16 cellular contexts compared by ENCODE assay signal in the genomic region with DNA sequence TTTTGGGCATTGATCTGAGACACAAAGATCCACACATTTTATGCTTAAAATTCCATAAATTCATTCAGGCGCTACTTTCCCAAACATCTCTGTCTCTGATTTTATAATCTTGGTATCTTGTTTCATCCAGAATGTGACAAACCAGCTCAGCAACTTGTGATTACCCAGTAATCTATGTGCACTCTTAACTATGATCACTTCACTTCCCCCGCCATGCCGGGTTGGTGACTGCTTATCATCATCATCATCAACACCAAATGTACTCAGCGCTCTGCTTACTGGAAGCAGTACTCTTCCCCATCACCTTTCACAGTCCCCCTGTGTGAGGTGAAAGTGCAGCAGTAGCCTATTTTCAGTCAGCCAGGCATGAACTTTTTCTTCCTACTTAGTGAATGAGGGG. TPM values are rescaled to one million over a fixed set of nuclear protein-coding genes. Genes with fewer than 3 reads are reported as not detected.
"Had no signal": no experiment of that assay in that cellular context is flagged by ENCODE, and none has a peak within 500 bp of the region (broad histone marks: within the 10 kb centered on the region; RNA-seq: fewer than 3 reads in every experiment).

No MANE protein-coding gene starts in this region.

- H3K36me3 Mint-ChIP-seq: activated naive CD4-positive, alpha-beta T cell treated with anti-CD3 and anti-CD28 coated beads, Interleukin-2, amount 50 U/mL, for 24 hours; naive thymus-derived CD8-positive, alpha-beta T cell had no signal

- H3K4me1 ChIP-seq: body of pancreas, esophagus muscularis mucosa, suprapubic skin had no signal

- DNase-seq: activated CD4-positive, alpha-beta T cell treated with anti-CD3 and anti-CD28 coated beads, Interleukin-2, amount 50 U/mL, for 4 hours; activated effector memory CD4-positive, alpha-beta T cell treated with Interleukin-2 at 50 U/mL for 16 hours; activated T-cell treated with anti-CD3 and anti-CD28 coated beads, Interleukin-2, amount 50 U/mL, for 1 hour; amygdala; body of pancreas; islet precursor cell; mammary epithelial cell; naive thymus-derived CD8-positive, alpha-beta T cell; stimulated activated naive CD4-positive, alpha-beta T cell treated with Interleukin-2 at 50 U/mL for 16 hours had no signal

- ATAC-seq: body of pancreas, left lobe of liver had no signal

- H3K27ac Mint-ChIP-seq: activated naive CD4-positive, alpha-beta T cell treated with anti-CD3 and anti-CD28 coated beads, Interleukin-2, amount 50 U/mL, for 24 hours; T-helper 2 cell treated with Interferon-gamma antibody and Interleukin-4, amounts not matched to agents 5 μg/mL and 100 μg/mL, for 36 hours had no signal

- H3K27me3 ChIP-seq: body of pancreas, esophagus muscularis mucosa, suprapubic skin had no signal

- H3K27ac ChIP-seq: body of pancreas, coronary artery, esophagus muscularis mucosa, suprapubic skin had no signal

- H3K9me3 ChIP-seq: body of pancreas, esophagus muscularis mucosa, suprapubic skin had no signal

- H3K36me3 ChIP-seq: esophagus muscularis mucosa, suprapubic skin had no signal

- H3K9me3 Mint-ChIP-seq: activated naive CD4-positive, alpha-beta T cell treated with anti-CD3 and anti-CD28 coated beads, Interleukin-2, amount 50 U/mL, for 24 hours; central memory CD8-positive, alpha-beta T cell; T-helper 2 cell treated with Interferon-gamma antibody and Interleukin-4, amounts not matched to agents 5 μg/mL and 100 μg/mL, for 36 hours had no signal

- H3K4me3 ChIP-seq: body of pancreas, coronary artery, esophagus muscularis mucosa, suprapubic skin had no signal

RNA-seq across cellular contexts. Expression of a gene that starts 15.2 kb away (rescaled TPM):
- total RNA-seq: esophagus muscularis mucosa; naive thymus-derived CD8-positive, alpha-beta T cell had no signal
- polyA plus RNA-seq: naive thymus-derived CD8-positive, alpha-beta T cell had no signal
